ENCODE assay signal across 25 cellular contexts in genomic region chr9:26637101-26637500, GRCh38.
"Had no signal": no experiment of that assay in that cellular context is flagged by ENCODE, and none has a peak within 500 bp of the region (broad histone marks: within the 10 kb centered on the region; RNA-seq: fewer than 3 reads in every experiment).

No MANE protein-coding gene starts in this region.

- H3K4me3 ChIP-seq: right lobe of liver, skin epidermis, stomach, suprapubic skin, tibial nerve had no signal

- H3K4me1 Mint-ChIP-seq: activated B cell treated with CpG ODN at 0.5 μM for 24 hours; activated CD4-positive, alpha-beta T cell treated with anti-CD3 and anti-CD28 coated beads for 36 hours; activated naive CD8-positive, alpha-beta T cell treated with anti-CD3 and anti-CD28 coated beads for 36 hours; memory B cell; stimulated activated memory B cell treated with anti-CD40 and anti-IgM and Interleukin-4, amounts not matched to agents 10 μg/mL and 1 μg/mL and 100 μg/mL, for 72 hours had no signal

- H3K27me3 Mint-ChIP-seq: activated B cell treated with CpG ODN at 0.5 μM for 24 hours; activated CD4-positive, alpha-beta T cell treated with anti-CD3 and anti-CD28 coated beads for 36 hours; activated naive CD8-positive, alpha-beta T cell treated with anti-CD3 and anti-CD28 coated beads for 36 hours; memory B cell; stimulated activated memory B cell treated with anti-CD40 and anti-IgM and Interleukin-4, amounts not matched to agents 10 μg/mL and 1 μg/mL and 100 μg/mL, for 72 hours had no signal

- H3K36me3 ChIP-seq: right lobe of liver, stomach, suprapubic skin, tibial nerve had no signal

- DNase-seq: activated B cell treated with CpG ODN at 0.5 μM for 24 hours; activated CD4-positive, alpha-beta T cell treated with anti-CD3 and anti-CD28 coated beads for 36 hours; activated CD4-positive, alpha-beta T cell treated with anti-CD3 and anti-CD28 coated beads, Interleukin-2, amount 50 U/mL, for 48 hours; activated CD8-positive, alpha-beta memory T cell treated with anti-CD3 and anti-CD28 coated beads, Interleukin-2, amount 50 U/mL, for 48 hours; activated naive CD4-positive, alpha-beta T cell treated with Interleukin-2 at 50 U/mL for 16 hours; activated naive CD8-positive, alpha-beta T cell treated with anti-CD3 and anti-CD28 coated beads for 36 hours; activated T-cell treated with anti-CD3 and anti-CD28 coated beads, Interleukin-2, amount 50 U/mL, for 4 hours; central memory CD4-positive, alpha-beta T cell; dermis blood vessel endothelial cell; effector memory CD4-positive, alpha-beta T cell; hypothalamus; left cardiac atrium; occipital lobe; right lobe of liver; stimulated activated CD4-positive, alpha-beta T cell treated with anti-CD3 and anti-CD28 coated beads, Interleukin-15, amount 100 ng/mL, for 24 hours; stomach; T-helper 9 cell had no signal

- H3K9me3 ChIP-seq: right lobe of liver, stomach, suprapubic skin, tibial nerve had no signal

- H3K36me3 Mint-ChIP-seq: activated naive CD8-positive, alpha-beta T cell treated with anti-CD3 and anti-CD28 coated beads for 36 hours; memory B cell; stimulated activated memory B cell treated with anti-CD40 and anti-IgM and Interleukin-4, amounts not matched to agents 10 μg/mL and 1 μg/mL and 100 μg/mL, for 72 hours had no signal

- H3K4me1 ChIP-seq: right lobe of liver, stomach, suprapubic skin, tibial nerve had no signal

- ATAC-seq: activated CD4-positive, alpha-beta T cell treated with anti-CD3 and anti-CD28 coated beads for 36 hours; activated T-cell treated with anti-CD3 and anti-CD28 coated beads, Interleukin-2, amount 50 U/mL, for 4 hours; esophagus mucosa; left cardiac atrium; right lobe of liver; stimulated activated memory B cell treated with anti-CD40 and anti-IgM and Interleukin-4, amounts not matched to agents 10 μg/mL and 1 μg/mL and 100 μg/mL, for 72 hours had no signal

- H3K27ac ChIP-seq: right lobe of liver, skin epidermis, stomach, suprapubic skin, tibial nerve had no signal

- H3K9me3 Mint-ChIP-seq: activated naive CD8-positive, alpha-beta T cell treated with anti-CD3 and anti-CD28 coated beads for 36 hours; activated T-cell treated with anti-CD3 and anti-CD28 coated beads, Interleukin-2, amount 50 U/mL, for 4 hours; activated T-helper 2 cell treated with anti-CD3 and anti-CD28 coated beads, Interferon-gamma antibody, Interleukin-2, Interleukin-4, amounts not matched to agents 10 μg/mL and 5 μg/mL and 100 μg/mL, durations not matched to agents 14 hours and 24 hours and 36 hours had no signal

- H3K4me3 Mint-ChIP-seq: activated B cell treated with CpG ODN at 0.5 μM for 24 hours; activated CD4-positive, alpha-beta T cell treated with anti-CD3 and anti-CD28 coated beads for 36 hours; activated naive CD8-positive, alpha-beta T cell treated with anti-CD3 and anti-CD28 coated beads for 36 hours; activated T-cell treated with anti-CD3 and anti-CD28 coated beads, Interleukin-2, amount 50 U/mL, for 4 hours; memory B cell; nephron; stimulated activated memory B cell treated with anti-CD40 and anti-IgM and Interleukin-4, amounts not matched to agents 10 μg/mL and 1 μg/mL and 100 μg/mL, for 72 hours had no signal

- H3K27ac Mint-ChIP-seq: activated B cell treated with CpG ODN at 0.5 μM for 24 hours; activated CD4-positive, alpha-beta T cell treated with anti-CD3 and anti-CD28 coated beads for 36 hours; activated naive CD8-positive, alpha-beta T cell treated with anti-CD3 and anti-CD28 coated beads for 36 hours; activated T-helper 2 cell treated with anti-CD3 and anti-CD28 coated beads, Interferon-gamma antibody, Interleukin-2, Interleukin-4, amounts not matched to agents 10 μg/mL and 5 μg/mL and 100 μg/mL, durations not matched to agents 14 hours and 24 hours and 36 hours; memory B cell; nephron; stimulated activated memory B cell treated with anti-CD40 and anti-IgM and Interleukin-4, amounts not matched to agents 10 μg/mL and 1 μg/mL and 100 μg/mL, for 72 hours had no signal

- H3K27me3 ChIP-seq: right lobe of liver, stomach, suprapubic skin, tibial nerve had no signal
